1 cellular context compared by ENCODE assay signal in genomic region chr17:8153550-8153956, GRCh38.
A peak's percentile ranks its signal among the peaks of the same experiment; 100 is the strongest.
TF ChIP-seq lines count a peak whose summit lies in the region.

No MANE protein-coding gene starts in this region.

TF ChIP-seq in HepG2, 621 proteins besides CTCF, POLR2A, EP300 and RAD21 (continued from another document and continues in another):
- TF ChIP-seq KIAA2018 (CRISPR knock-in tag; IDR thresholded peaks at IDR 0.05; ENCODE audit: borderline replicate concordance): no peak
- TF ChIP-seq ZFP90 (CRISPR knock-in tag; IDR thresholded peaks at IDR 0.05; ENCODE audit: borderline replicate concordance): no peak
- TF ChIP-seq HOMEZ (CRISPR knock-in tag; IDR thresholded peaks at IDR 0.05; ENCODE audit: low read depth): no peak
- no peak for TF ChIP-seq ZNF24 (IDR thresholded peaks at IDR 0.05)
- TF ChIP-seq ZNF564 (CRISPR knock-in tag; IDR thresholded peaks at IDR 0.05): no peak
- TF ChIP-seq SOX13 (IDR thresholded peaks at IDR 0.05): peak; percentile 95
- peak in 1 of 2 experiments; percentile 98; a peak in 2 of 4 replicates for TF ChIP-seq SOX13 (CRISPR knock-in tag; conservative IDR thresholded peaks at IDR 0.05 in 1 of 2, IDR thresholded peaks at IDR 0.05 in 1 of 2)
- no peak for TF ChIP-seq ZSCAN31 (CRISPR knock-in tag; IDR thresholded peaks at IDR 0.05; ENCODE audit: low read depth)
- no peak for TF ChIP-seq ZKSCAN5 (CRISPR knock-in tag; IDR thresholded peaks at IDR 0.05)
- TF ChIP-seq SRSF4 (IDR thresholded peaks at IDR 0.05; ENCODE audit: low read depth, low read length, poor library complexity, severe bottlenecking): no peak
- no peak for TF ChIP-seq MTA3 (CRISPR knock-in tag; IDR thresholded peaks at IDR 0.05)
- no peak for TF ChIP-seq ZNF577 (CRISPR knock-in tag; IDR thresholded peaks at IDR 0.05; ENCODE audit: borderline replicate concordance, low read depth)
- TF ChIP-seq ZNF326 (CRISPR knock-in tag; IDR thresholded peaks at IDR 0.05; ENCODE audit: borderline replicate concordance): no peak
- no peak for TF ChIP-seq YEATS2 (CRISPR knock-in tag; IDR thresholded peaks at IDR 0.05; ENCODE audit: borderline replicate concordance)
- no peak for TF ChIP-seq DR1 (CRISPR knock-in tag; IDR thresholded peaks at IDR 0.05)
- TF ChIP-seq ZNF121 (CRISPR knock-in tag; IDR thresholded peaks at IDR 0.05): no peak
- TF ChIP-seq ZNF30 (CRISPR knock-in tag; IDR thresholded peaks at IDR 0.05): no peak
- TF ChIP-seq ZNF777 (CRISPR knock-in tag; IDR thresholded peaks at IDR 0.05): no peak
- no peak for TF ChIP-seq ISX (CRISPR knock-in tag; conservative IDR thresholded peaks at IDR 0.05)
- no peak for TF ChIP-seq HNRNPL (IDR thresholded peaks at IDR 0.05; ENCODE audit: low read depth, low read length)
- no peak for TF ChIP-seq KMT2A (CRISPR knock-in tag; IDR thresholded peaks at IDR 0.05)
- TF ChIP-seq GATAD2A (CRISPR knock-in tag; IDR thresholded peaks at IDR 0.05): peak; percentile 55
- TF ChIP-seq AKAP8 (CRISPR knock-in tag; IDR thresholded peaks at IDR 0.05): peak; percentile 49; the same call in 1 of the 2 replicates
- TF ChIP-seq MXD1 (CRISPR knock-in tag; IDR thresholded peaks at IDR 0.05): no peak
- no peak; the same call in 1 of the 2 replicates for TF ChIP-seq NR2F2 (IDR thresholded peaks at IDR 0.05; ENCODE audit: borderline replicate concordance, low read depth)
- no peak for TF ChIP-seq ZNF552 (CRISPR knock-in tag; IDR thresholded peaks at IDR 0.05; ENCODE audit: borderline replicate concordance)
- peak; percentile 20; the same call in 1 of the 2 replicates for TF ChIP-seq MEF2D (CRISPR knock-in tag; IDR thresholded peaks at IDR 0.05)
- TF ChIP-seq ZNF33A (CRISPR knock-in tag; IDR thresholded peaks at IDR 0.05; ENCODE audit: borderline replicate concordance): no peak
- TF ChIP-seq MED13 (CRISPR knock-in tag; IDR thresholded peaks at IDR 0.05): no peak
- TF ChIP-seq CHCHD3 (CRISPR knock-in tag; IDR thresholded peaks at IDR 0.05): no peak
- no peak for TF ChIP-seq SOX6 (IDR thresholded peaks at IDR 0.05)
- TF ChIP-seq SOX6 (CRISPR knock-in tag; IDR thresholded peaks at IDR 0.05): peak; percentile 100
- no peak for TF ChIP-seq PRDM15 (CRISPR knock-in tag; IDR thresholded peaks at IDR 0.05)
- no peak for TF ChIP-seq BRF2 (CRISPR knock-in tag; IDR thresholded peaks at IDR 0.05)
- no peak for TF ChIP-seq DNMT3B (CRISPR knock-in tag; conservative IDR thresholded peaks at IDR 0.05)
- TF ChIP-seq TP53 (CRISPR knock-in tag; conservative IDR thresholded peaks at IDR 0.05): no peak
- TF ChIP-seq ZNF781 (CRISPR knock-in tag; IDR thresholded peaks at IDR 0.05; ENCODE audit: borderline replicate concordance, not compliant biosample characterization): no peak
- no peak for TF ChIP-seq RFXANK (CRISPR knock-in tag; IDR thresholded peaks at IDR 0.05)
- TF ChIP-seq THAP7 (CRISPR knock-in tag; IDR thresholded peaks at IDR 0.05): no peak
- no peak for TF ChIP-seq ZNF724P (CRISPR knock-in tag; IDR thresholded peaks at IDR 0.05; ENCODE audit: borderline replicate concordance)
- TF ChIP-seq CHD4 (IDR thresholded peaks at IDR 0.05; ENCODE audit: borderline replicate concordance, low read length): no peak
- TF ChIP-seq ZNF180 (CRISPR knock-in tag; IDR thresholded peaks at IDR 0.05; ENCODE audit: borderline replicate concordance, low read depth): no peak
- TF ChIP-seq PRPF4 (IDR thresholded peaks at IDR 0.05; ENCODE audit: low read depth, low read length, poor library complexity, severe bottlenecking): peak; percentile 58
- no peak for TF ChIP-seq ZNF816 (CRISPR knock-in tag; IDR thresholded peaks at IDR 0.05; ENCODE audit: borderline replicate concordance)
- TF ChIP-seq PHF8 (CRISPR knock-in tag; IDR thresholded peaks at IDR 0.05): no peak
- no peak for TF ChIP-seq KLF15 (CRISPR knock-in tag; IDR thresholded peaks at IDR 0.05; ENCODE audit: borderline replicate concordance)
- no peak for TF ChIP-seq ELF3 (CRISPR knock-in tag; IDR thresholded peaks at IDR 0.05)
- TF ChIP-seq PPARG (CRISPR knock-in tag; conservative IDR thresholded peaks at IDR 0.05): no peak
- TF ChIP-seq MZF1 (CRISPR knock-in tag; IDR thresholded peaks at IDR 0.05; ENCODE audit: borderline replicate concordance): no peak
- TF ChIP-seq RNF2 (conservative IDR thresholded peaks at IDR 0.05; ENCODE audit: low read depth): no peak
- TF ChIP-seq SUZ12 (IDR thresholded peaks at IDR 0.05; ENCODE audit: low read depth, low read length): no peak
- TF ChIP-seq TFE3 (CRISPR knock-in tag; IDR thresholded peaks at IDR 0.05): peak; percentile 64; the same call in 1 of the 2 replicates
- TF ChIP-seq SP140L (CRISPR knock-in tag; IDR thresholded peaks at IDR 0.05; ENCODE audit: borderline replicate concordance): no peak
- TF ChIP-seq TFDP1 (CRISPR knock-in tag; IDR thresholded peaks at IDR 0.05; ENCODE audit: borderline replicate concordance): no peak
- TF ChIP-seq ERF (CRISPR knock-in tag; IDR thresholded peaks at IDR 0.05): peak; percentile 13; the same call in 1 of the 2 replicates
